ENCODE assay signal across 18 cellular contexts in the genomic region with DNA sequence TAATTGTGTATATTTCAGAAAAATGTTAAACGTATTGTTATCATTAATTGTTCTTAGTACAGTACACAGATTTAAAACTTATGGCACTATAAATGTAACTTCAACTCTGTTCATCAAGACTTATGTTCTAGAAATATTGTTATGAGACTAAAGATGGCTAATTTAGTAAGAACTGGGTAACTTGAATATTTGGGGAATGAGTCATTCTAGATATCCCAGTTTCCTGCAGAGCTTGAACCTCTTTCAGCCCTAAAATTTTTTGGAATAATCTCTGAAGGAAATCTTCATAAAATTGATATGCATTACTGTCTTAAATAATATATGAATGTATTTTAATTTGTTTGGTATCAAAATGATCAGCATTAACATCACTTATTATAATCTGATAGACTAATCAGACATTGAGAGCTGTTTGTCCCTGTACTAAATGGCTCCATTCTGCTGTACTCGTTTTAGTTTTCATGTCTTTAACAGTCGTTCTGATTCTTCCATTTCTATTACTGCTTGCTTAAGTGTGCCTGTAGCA.
DNase-seq lines count a peak whose midpoint lies in the region; ATAC-seq and TF ChIP-seq lines count a peak whose summit lies in the region.
"Had no signal": no experiment of that assay in that cellular context is flagged by ENCODE, and none has a peak within 500 bp of the region (broad histone marks: within the 10 kb centered on the region; RNA-seq: fewer than 3 reads in every experiment).

No MANE protein-coding gene starts in this region.

- no peaks in the 10 kb centered on the region for H3K27me3 Mint-ChIP-seq in WTC11 (ENCODE audit: low read depth)
- H3K27me3 Mint-ChIP-seq: activated CD8-positive, alpha-beta T cell treated with anti-CD3 and anti-CD28 coated beads for 36 hours; activated naive CD8-positive, alpha-beta T cell; CD4-positive, alpha-beta memory T cell; T-cell had no signal

- CTCF ChIA-PET in WTC11 (lab: Charles Lee) = no interaction called here

- 0 out of 2 replicates have a peak, but pooled peaks cover 2% of the 10 kb centered on the region for H3K4me1 Mint-ChIP-seq in WTC11
- H3K4me1 Mint-ChIP-seq: CD4-positive, alpha-beta memory T cell; T-cell had no signal

- peak overlapping the region; percentile 57; the same call in 1 of the 2 replicates for H3K27ac Mint-ChIP-seq in WTC11
- H3K27ac Mint-ChIP-seq: activated CD8-positive, alpha-beta T cell treated with anti-CD3 and anti-CD28 coated beads for 36 hours; activated naive CD8-positive, alpha-beta T cell; CD4-positive, alpha-beta memory T cell; T-cell had no signal

- peak; percentile 5 for DNase-seq in A172 (ENCODE audit: low spot score)
- peak; percentile 70 for DNase-seq in HCEC 1CT
- no peak for DNase-seq in WTC11 (ENCODE audit: low spot score)
- peak; percentile 15 for DNase-seq in hepatic stellate cell (ENCODE audit: low spot score)
- DNase-seq in KG1 (lab: John Stamatoyannopoulos, UW) = no peak
- DNase-seq in SKM-1 treated with dmso at 0.1 percent for 144 hours (lab: John Stamatoyannopoulos, UW; ENCODE audit: unreplicated experiment) = no peak
- no peak for DNase-seq in NK-92 (lab: John Stamatoyannopoulos, UW; ENCODE audit: unreplicated experiment)
- DNase-seq: activated CD8-positive, alpha-beta T cell treated with anti-CD3 and anti-CD28 coated beads for 36 hours; activated T-cell treated with anti-CD3 and anti-CD28 coated beads, Interleukin-2, amount 50 U/mL, for 4 hours; CD4-positive, alpha-beta memory T cell; hippocampal formation; mesendoderm; NCI-H2171 treated with DMSO at 0.1 percent for 48 hours; stimulated activated naive CD4-positive, alpha-beta T cell treated with Interleukin-2 at 50 U/mL for 16 hours; T-cell; transverse colon had no signal

- no peak for TF ChIP-seq CTCF in WTC11 (IDR thresholded peaks at IDR 0.05)

- POLR2A ChIA-PET in WTC11 (lab: Charles Lee) = no interaction called here

- no peaks in the 10 kb centered on the region for H3K9me3 Mint-ChIP-seq in WTC11
- H3K9me3 Mint-ChIP-seq: activated CD8-positive, alpha-beta T cell treated with anti-CD3 and anti-CD28 coated beads for 36 hours; activated T-cell treated with anti-CD3 and anti-CD28 coated beads, Interleukin-2, amount 50 U/mL, for 4 hours; CD4-positive, alpha-beta memory T cell; T-cell had no signal

- peaks cover 21% of the 10 kb centered on the region for H3K36me3 Mint-ChIP-seq in WTC11

- no peak for ATAC-seq in WTC11
- ATAC-seq in HG03460 (IDR thresholded peaks at IDR 0.05; ENCODE audit: unreplicated experiment) = no peak
- ATAC-seq: activated CD8-positive, alpha-beta T cell treated with anti-CD3 and anti-CD28 coated beads for 36 hours; activated T-cell treated with anti-CD3 and anti-CD28 coated beads, Interleukin-2, amount 50 U/mL, for 4 hours; T-cell had no signal

- no peak overlapping the region for H3K4me3 Mint-ChIP-seq in WTC11
- H3K4me3 Mint-ChIP-seq: activated CD8-positive, alpha-beta T cell treated with anti-CD3 and anti-CD28 coated beads for 36 hours; activated naive CD8-positive, alpha-beta T cell; activated T-cell treated with anti-CD3 and anti-CD28 coated beads, Interleukin-2, amount 50 U/mL, for 4 hours; CD4-positive, alpha-beta memory T cell; T-cell had no signal

TF ChIP-seq in WTC11, 78 proteins besides CTCF, POLR2A, EP300 and RAD21:
- no peak for TF ChIP-seq TEAD4 (CRISPR knock-in tag; IDR thresholded peaks at IDR 0.05)
- no peak for TF ChIP-seq GTF2I (CRISPR knock-in tag; conservative IDR thresholded peaks at IDR 0.05)
- TF ChIP-seq EMX1 (CRISPR knock-in tag; IDR thresholded peaks at IDR 0.05) = no peak
- TF ChIP-seq RELA (CRISPR knock-in tag; IDR thresholded peaks at IDR 0.05; ENCODE audit: borderline replicate concordance) = no peak
- TF ChIP-seq ESRRA (CRISPR knock-in tag; IDR thresholded peaks at IDR 0.05; ENCODE audit: borderline replicate concordance) = no peak
- no peak for TF ChIP-seq CREM (CRISPR knock-in tag; IDR thresholded peaks at IDR 0.05)
- no peak for TF ChIP-seq NR2C2 (CRISPR knock-in tag; IDR thresholded peaks at IDR 0.05)
- TF ChIP-seq ZNF416 (CRISPR knock-in tag; IDR thresholded peaks at IDR 0.05) = no peak
- TF ChIP-seq ZNF396 (CRISPR knock-in tag; IDR thresholded peaks at IDR 0.05; ENCODE audit: borderline replicate concordance) = no peak
- no peak for TF ChIP-seq OVOL2 (CRISPR knock-in tag; IDR thresholded peaks at IDR 0.05; ENCODE audit: borderline replicate concordance)
- no peak for TF ChIP-seq NR3C1 (CRISPR knock-in tag; conservative IDR thresholded peaks at IDR 0.05; ENCODE audit: low read depth)
TF ChIP-seq in WTC11: peak in this region for 0.

Comparison
In these comparisons a context has a peak if more than half of its experiments do, and no peak if none do; other contexts are left out.
1. DNase-seq: peak in A172 (single experiment), HCEC 1CT (single experiment) and hepatic stellate cell (single experiment); none in WTC11 (single experiment), KG1 (single experiment), SKM-1 treated with dmso at 0.1 percent for 144 hours (single experiment) and NK-92 (single experiment).